14 cellular contexts compared by ENCODE assay signal in the genomic region with DNA sequence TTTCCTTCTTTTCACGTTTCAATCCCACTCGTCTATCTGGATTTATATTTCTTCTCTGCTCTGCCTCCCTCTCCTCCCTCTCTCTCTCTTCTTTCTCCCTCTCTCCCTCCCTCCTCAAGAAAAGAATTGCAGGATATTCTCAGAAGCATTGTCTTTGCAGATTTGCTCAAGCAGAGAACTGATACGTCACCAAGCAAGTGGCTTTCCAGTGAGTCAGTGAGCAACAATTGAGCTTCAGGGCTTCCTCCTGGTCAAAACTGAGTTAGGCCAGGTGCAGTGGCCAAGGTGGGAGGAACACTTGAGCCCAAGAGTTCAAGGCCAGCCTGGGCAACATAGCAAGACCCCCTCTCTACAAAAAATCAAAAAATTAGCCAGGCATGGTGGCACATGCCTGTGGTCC.
"Had no signal": no experiment of that assay in that cellular context is flagged by ENCODE, and none has a peak within 500 bp of the region (broad histone marks: within the 10 kb centered on the region; RNA-seq: fewer than 3 reads in every experiment).

No MANE protein-coding gene starts in this region.

- H3K27ac ChIP-seq: spleen, upper lobe of right lung had no signal

- H3K4me3 ChIP-seq: spleen, upper lobe of right lung had no signal

- H3K36me3 ChIP-seq: spleen, upper lobe of right lung had no signal

- ATAC-seq: left ventricle myocardium superior; natural killer cell treated with Interleukin-12 subunit alpha and Interleukin-12 subunit beta and Interleukin-15 and Interleukin-18, amount 100 ng/mL, for 72 hours had no signal

- H3K4me1 ChIP-seq: spleen, upper lobe of right lung had no signal

- DNase-seq: activated CD4-positive, alpha-beta memory T cell treated with anti-CD3 and anti-CD28 coated beads, Interleukin-2, amount 10 ng/mL, durations not matched to agents 7 days and 5 days; activated CD4-positive, alpha-beta T cell treated with anti-CD3 and anti-CD28 coated beads for 48 hours; activated gamma-delta T cell; anterior cingulate cortex; central memory CD4-positive, alpha-beta T cell; foreskin fibroblast; immature natural killer cell; left ventricle myocardium superior; spleen; stimulated activated CD4-positive, alpha-beta T cell treated with anti-CD3 and anti-CD28 coated beads, Interleukin-4, amount 100 ng/mL, for 1 hour; stimulated activated naive CD4-positive, alpha-beta T cell treated with Interleukin-2 at 50 U/mL for 16 hours; T1000; upper lobe of right lung had no signal

- H3K27me3 ChIP-seq: upper lobe of right lung had no signal
